ENCODE assay signal across 15 cellular contexts in genomic region chrX:103362504-103362903, GRCh38. TPM values are rescaled to one million over a fixed set of nuclear protein-coding genes. Genes with fewer than 3 reads are reported as not detected.
DNase-seq lines count a peak whose midpoint lies in the region; ATAC-seq, FAIRE-seq and TF ChIP-seq lines count a peak whose summit lies in the region.
"Had no signal": no experiment of that assay in that cellular context is flagged by ENCODE, and none has a peak within 500 bp of the region (broad histone marks: within the 10 kb centered on the region; RNA-seq: fewer than 3 reads in every experiment).

No MANE protein-coding gene starts in this region.

- intact Hi-C loops in kidney (cut with DNase I) (no loop called here), posterior cingulate gyrus (cut with DNase I) (no loop called here)

- DNase-seq in AG08395 (ENCODE audit: low spot score) (peak; percentile 52), cardiac fibroblast (ENCODE audit: low read depth in 2 of 2) (peak; percentile 62 to 67), kidney (no peak), posterior cingulate gyrus (no peak), caudate nucleus (lab: John Stamatoyannopoulos, UW) (no peak)
- no peak for DNase-seq in activated CD4-positive, alpha-beta T cell treated with anti-CD3 and anti-CD28 coated beads, Interleukin-2, amount 50 U/mL, for 48 hours
- DNase-seq: activated gamma-delta T cell treated with Interleukin-2 at 50 U/mL for 16 hours; DND-41; stimulated activated CD4-positive, alpha-beta T cell treated with anti-CD3 and anti-CD28 coated beads, Interleukin-1b, Interleukin-23, amount 100 ng/mL, for 48 hours; upper lobe of right lung had no signal

- no peak for TF ChIP-seq CTCF in cardiac fibroblast (IDR thresholded peaks at IDR 0.05; ENCODE audit: low read depth, low read length)
- no peak for TF ChIP-seq CTCF in kidney (IDR thresholded peaks at IDR 0.05; ENCODE audit: borderline replicate concordance, extremely low read depth, insufficient read depth)

- no peaks in the 10 kb centered on the region for H3K36me3 ChIP-seq in kidney (ENCODE audit: control insufficient read depth in 1 of 2, insufficient read depth in 2 of 2, low read length in 2 of 2)
- H3K36me3 ChIP-seq: prostate gland, upper lobe of right lung had no signal

- peak; percentile 92 for FAIRE-seq in kidney (lab: Jason Lieb, UNC)
- FAIRE-seq: GM12892, TTC549 had no signal

- H3K9ac ChIP-seq in kidney (ENCODE audit: low read length in 2 of 2): no peak overlapping the region

- ATAC-seq in GM19397 (IDR thresholded peaks at IDR 0.05; ENCODE audit: unreplicated experiment): no peak
- ATAC-seq: upper lobe of right lung had no signal

- no peak for TF ChIP-seq EP300 in Ishikawa (IDR thresholded peaks at IDR 0.05; ENCODE audit: borderline replicate concordance)

- H3K9me3 ChIP-seq in kidney (ENCODE audit: control insufficient read depth in 1 of 2, low read length in 2 of 2): no peaks in the 10 kb centered on the region
- H3K9me3 ChIP-seq: prostate gland, upper lobe of right lung had no signal

- TF ChIP-seq RAD21 in Ishikawa (IDR thresholded peaks at IDR 0.05; ENCODE audit: low read depth): no peak

- no peak overlapping the region for H3K27ac ChIP-seq in kidney (ENCODE audit: low read depth in 2 of 2, low read length in 2 of 2)
- H3K27ac ChIP-seq in caudate nucleus (ENCODE audit: low read depth, low read length): no peak overlapping the region
- H3K27ac ChIP-seq: prostate gland, upper lobe of right lung had no signal

- peaks cover 0 to 4% of the 10 kb centered on the region in 2 donors for H3K4me1 ChIP-seq in kidney (ENCODE audit: control insufficient read depth in 1 of 2, insufficient read depth in 1 of 2, low read depth in 1 of 2, low read length in 2 of 2)
- H3K4me1 ChIP-seq: prostate gland, upper lobe of right lung had no signal

- H3K4me3 ChIP-seq in cardiac fibroblast (replicated peaks in 1 of 2; ENCODE audit: low read depth in 2 of 2, low read length in 2 of 2) (no peak overlapping the region), kidney (ENCODE audit: low read length in 2 of 2) (no peak overlapping the region)
- H3K4me3 ChIP-seq: prostate gland, upper lobe of right lung had no signal

TF ChIP-seq in Ishikawa, 13 proteins besides CTCF, POLR2A, EP300 and RAD21:
- no peak for TF ChIP-seq CREB1 (IDR thresholded peaks at IDR 0.05; ENCODE audit: low read depth)
- peak; percentile 63 for TF ChIP-seq TEAD4 (IDR thresholded peaks at IDR 0.05)

RNA-seq across cellular contexts. Expression of gene TCEAL9, which starts 6.2 kb away (rescaled TPM):
- total RNA-seq in kidney: 40.8 TPM
- 141 TPM for polyA plus RNA-seq in kidney (ENCODE audit: insufficient read depth, low read depth, low replicate concordance)

RNA-seq across cellular contexts. Expression of gene BEX3, which starts 13.8 kb away (rescaled TPM):
- total RNA-seq in kidney: 131 TPM
- 458 TPM for polyA plus RNA-seq in kidney (ENCODE audit: insufficient read depth, low read depth, low replicate concordance)

RNA-seq across cellular contexts. Expression of gene TCEAL7, which starts 32.5 kb away (rescaled TPM):
- total RNA-seq in kidney: 2.6 TPM
- 7.7 TPM for polyA plus RNA-seq in kidney (ENCODE audit: insufficient read depth, low read depth, low replicate concordance)

RNA-seq across cellular contexts. Expression of gene BEX2, which starts 51.7 kb away (rescaled TPM):
- 34.7 TPM for total RNA-seq in kidney
- 130 TPM for polyA plus RNA-seq in kidney (ENCODE audit: insufficient read depth, low read depth, low replicate concordance)

Comparison
In these comparisons a context has a peak if more than half of its experiments do, and no peak if none do; other contexts are left out.
1. DNase-seq: peak in AG08395 (single experiment) and cardiac fibroblast (2 of 2); none in kidney (single experiment), posterior cingulate gyrus (0 of 10), activated CD4-positive, alpha-beta T cell treated with anti-CD3 and anti-CD28 coated beads, Interleukin-2, amount 50 U/mL, for 48 hours (0 of 2) and caudate nucleus (0 of 61).